In the genomic region with DNA sequence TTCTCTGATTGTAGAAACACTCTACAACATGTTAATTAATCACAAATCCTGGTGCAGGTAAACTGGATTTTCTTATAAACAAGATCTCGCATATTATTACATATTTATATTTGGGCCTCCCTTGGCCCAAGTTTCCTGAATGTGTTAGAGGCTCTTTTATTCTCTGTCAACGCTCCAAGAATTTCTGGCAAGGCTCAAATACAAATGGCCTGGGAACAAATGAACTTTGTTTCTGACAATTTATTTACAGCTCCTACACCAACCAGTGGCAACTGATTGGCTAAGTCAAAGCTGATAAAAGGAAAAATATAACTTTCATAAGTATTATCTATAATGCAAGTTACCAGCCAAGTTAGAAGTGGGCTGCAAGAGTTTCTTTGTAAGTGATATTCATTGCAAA, we compare ENCODE assay signal across 23 cellular contexts.
DNase-seq lines count a peak whose midpoint lies in the region; ATAC-seq and TF ChIP-seq lines count a peak whose summit lies in the region.
"Had no signal": no experiment of that assay in that cellular context is flagged by ENCODE, and none has a peak within 500 bp of the region (broad histone marks: within the 10 kb centered on the region; RNA-seq: fewer than 3 reads in every experiment).

No MANE protein-coding gene starts in this region.

- H3K27ac ChIP-seq in temporal lobe (ENCODE audit: low read depth, low read length) = peak overlapping the region; percentile 95
- H3K27ac ChIP-seq: neural progenitor cell had no signal

- POLR2A ChIA-PET in activated CD8-positive, alpha-beta T cell treated with anti-CD3 and anti-CD28 coated beads for 36 hours (lab: Charles Lee) = interaction anchor here (1.0 kb wide), 2 partner anchors 70 to 73 kb away, joined by 3 to 4 read pairs; no protein-coding TSS in a partner anchor
- POLR2A ChIA-PET in activated CD8-positive, alpha-beta T cell treated with anti-CD3 and anti-CD28 coated beads, Interleukin-2, amount 10 ng/mL, durations not matched to agents 7 days and 5 days (lab: Charles Lee) = no interaction called here

- intact Hi-C loops in activated CD8-positive, alpha-beta T cell treated with anti-CD3 and anti-CD28 coated beads for 36 hours (cut with micrococcal nuclease) = no loop called here

- H3K27me3 Mint-ChIP-seq in activated CD8-positive, alpha-beta T cell treated with anti-CD3 and anti-CD28 coated beads for 36 hours = no peaks in the 10 kb centered on the region
- no peaks in the 10 kb centered on the region for H3K27me3 Mint-ChIP-seq in activated CD8-positive, alpha-beta T cell treated with anti-CD3 and anti-CD28 coated beads, Interleukin-2, amount 10 ng/mL, durations not matched to agents 7 days and 5 days (ENCODE audit: low read depth)
- peaks cover 2% of the 10 kb centered on the region for H3K27me3 Mint-ChIP-seq in endothelial cell (ENCODE audit: unreplicated experiment)
- H3K27me3 Mint-ChIP-seq: T-cell had no signal

- no peaks in the 10 kb centered on the region for H3K9me3 Mint-ChIP-seq in activated CD8-positive, alpha-beta T cell treated with anti-CD3 and anti-CD28 coated beads for 36 hours
- no peaks in the 10 kb centered on the region for H3K9me3 Mint-ChIP-seq in activated CD8-positive, alpha-beta T cell treated with anti-CD3 and anti-CD28 coated beads, Interleukin-2, amount 10 ng/mL, durations not matched to agents 7 days and 5 days (ENCODE audit: insufficient read depth)
- no peaks in the 10 kb centered on the region for H3K9me3 Mint-ChIP-seq in endothelial cell (ENCODE audit: unreplicated experiment)
- H3K9me3 Mint-ChIP-seq: mesothelial cell of epicardium, neural progenitor cell, T-cell had no signal

- no peak overlapping the region for H3K4me3 Mint-ChIP-seq in activated CD8-positive, alpha-beta T cell treated with anti-CD3 and anti-CD28 coated beads for 36 hours
- no peak overlapping the region for H3K4me3 Mint-ChIP-seq in activated CD8-positive, alpha-beta T cell treated with anti-CD3 and anti-CD28 coated beads, Interleukin-2, amount 10 ng/mL, durations not matched to agents 7 days and 5 days
- H3K4me3 Mint-ChIP-seq in endothelial cell (ENCODE audit: unreplicated experiment) = peak overlapping the region; percentile 1
- H3K4me3 Mint-ChIP-seq: mesothelial cell of epicardium, neural progenitor cell, T-cell had no signal

- no peak for DNase-seq in activated CD8-positive, alpha-beta T cell treated with anti-CD3 and anti-CD28 coated beads for 36 hours
- no peak for DNase-seq in activated CD8-positive, alpha-beta T cell treated with anti-CD3 and anti-CD28 coated beads, Interleukin-2, amount 10 ng/mL, durations not matched to agents 7 days and 5 days
- DNase-seq in endothelial cell (ENCODE audit: low spot score) (no peak), medulla oblongata (ENCODE audit: extremely low spot score) (peak; percentile 86), NCI-H2171 (lab: John Stamatoyannopoulos, UW) (no peak)
- DNase-seq: 8988T; activated CD4-positive, alpha-beta T cell treated with anti-CD3 and anti-CD28 coated beads for 48 hours; activated CD8-positive, alpha-beta memory T cell treated with anti-CD3 and anti-CD28 coated beads, Interleukin-2, amount 50 U/mL, for 48 hours; activated effector memory CD4-positive, alpha-beta T cell treated with anti-CD3 and anti-CD28 coated beads, Interleukin-2, amount 50 U/mL, for 16 hours; GOT3; NCI-H1092; NCI-H2081; NCI-H69; SHP77 treated with DMSO at 0.1 percent for 48 hours; stimulated activated CD4-positive, alpha-beta T cell treated with anti-CD3 and anti-CD28 coated beads, Interleukin-15, amount 100 ng/mL, for 24 hours; stimulated activated naive CD4-positive, alpha-beta T cell; T-cell; upper lobe of left lung had no signal

- peaks cover 25% of the 10 kb centered on the region for H3K36me3 Mint-ChIP-seq in activated CD8-positive, alpha-beta T cell treated with anti-CD3 and anti-CD28 coated beads for 36 hours (ENCODE audit: low read depth)
- H3K36me3 Mint-ChIP-seq in activated CD8-positive, alpha-beta T cell treated with anti-CD3 and anti-CD28 coated beads, Interleukin-2, amount 10 ng/mL, durations not matched to agents 7 days and 5 days (ENCODE audit: low read depth) = peaks cover 38% of the 10 kb centered on the region
- H3K36me3 Mint-ChIP-seq in endothelial cell (ENCODE audit: low read depth, unreplicated experiment) = peaks cover 5% of the 10 kb centered on the region

- peak overlapping the region; percentile 10 for H3K27ac Mint-ChIP-seq in activated CD8-positive, alpha-beta T cell treated with anti-CD3 and anti-CD28 coated beads for 36 hours
- H3K27ac Mint-ChIP-seq in activated CD8-positive, alpha-beta T cell treated with anti-CD3 and anti-CD28 coated beads, Interleukin-2, amount 10 ng/mL, durations not matched to agents 7 days and 5 days = no peak overlapping the region
- no peak overlapping the region for H3K27ac Mint-ChIP-seq in endothelial cell (ENCODE audit: unreplicated experiment)
- H3K27ac Mint-ChIP-seq: mesothelial cell of epicardium, neural progenitor cell had no signal

- no peak for ATAC-seq in activated CD8-positive, alpha-beta T cell treated with anti-CD3 and anti-CD28 coated beads for 36 hours
- ATAC-seq in activated CD8-positive, alpha-beta T cell treated with anti-CD3 and anti-CD28 coated beads, Interleukin-2, amount 10 ng/mL, durations not matched to agents 7 days and 5 days = no peak
- ATAC-seq in HG02588 (IDR thresholded peaks at IDR 0.05; ENCODE audit: unreplicated experiment) (no peak), GM19023 (IDR thresholded peaks at IDR 0.05; ENCODE audit: unreplicated experiment) (no peak)
- ATAC-seq: T-cell had no signal

- no peak for TF ChIP-seq CTCF in activated CD8-positive, alpha-beta T cell treated with anti-CD3 and anti-CD28 coated beads for 36 hours (IDR thresholded peaks at IDR 0.05)
- TF ChIP-seq CTCF in endothelial cell (IDR thresholded peaks at IDR 0.05; ENCODE audit: unreplicated experiment) = no peak

- CTCF ChIA-PET in activated CD8-positive, alpha-beta T cell treated with anti-CD3 and anti-CD28 coated beads for 36 hours (lab: Charles Lee) = no interaction called here
- CTCF ChIA-PET in activated CD8-positive, alpha-beta T cell treated with anti-CD3 and anti-CD28 coated beads, Interleukin-2, amount 10 ng/mL, durations not matched to agents 7 days and 5 days (lab: Charles Lee) = interaction anchor here (1.4 kb wide), 1 partner anchor 18 kb away, joined by 4 read pairs; no protein-coding TSS in a partner anchor

- peaks cover 26% of the 10 kb centered on the region for H3K4me1 Mint-ChIP-seq in activated CD8-positive, alpha-beta T cell treated with anti-CD3 and anti-CD28 coated beads for 36 hours (ENCODE audit: low read depth)
- H3K4me1 Mint-ChIP-seq in activated CD8-positive, alpha-beta T cell treated with anti-CD3 and anti-CD28 coated beads, Interleukin-2, amount 10 ng/mL, durations not matched to agents 7 days and 5 days (ENCODE audit: low read depth) = peaks cover 9% of the 10 kb centered on the region
- peaks cover 28% of the 10 kb centered on the region for H3K4me1 Mint-ChIP-seq in endothelial cell (ENCODE audit: unreplicated experiment)
